1 cellular context compared by ENCODE assay signal in the genomic region with DNA sequence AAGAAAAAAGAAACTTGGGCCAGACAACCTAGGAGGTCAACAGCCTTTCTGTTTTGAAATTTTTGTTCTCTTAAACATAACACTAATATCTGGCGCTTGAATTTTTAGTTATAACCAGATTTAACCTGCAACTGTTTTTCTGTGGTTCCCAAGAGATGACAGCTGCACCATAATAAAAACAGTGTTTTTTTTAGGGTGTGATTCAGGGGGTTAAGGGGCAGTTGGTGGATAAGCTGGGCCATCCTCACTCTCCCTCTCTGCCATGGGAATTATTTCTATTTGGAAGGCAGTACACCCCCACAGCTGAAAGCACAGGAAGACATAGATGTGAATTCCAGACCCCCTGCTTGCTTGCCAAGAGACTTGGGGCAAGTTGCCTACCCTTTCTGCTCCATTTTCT.
TF ChIP-seq lines count a peak whose summit lies in the region.

No MANE protein-coding gene starts in this region.

TF ChIP-seq in HCT116, 20 proteins besides CTCF, POLR2A, EP300 and RAD21 (continued from another document):
- TF ChIP-seq, protein P1, sequence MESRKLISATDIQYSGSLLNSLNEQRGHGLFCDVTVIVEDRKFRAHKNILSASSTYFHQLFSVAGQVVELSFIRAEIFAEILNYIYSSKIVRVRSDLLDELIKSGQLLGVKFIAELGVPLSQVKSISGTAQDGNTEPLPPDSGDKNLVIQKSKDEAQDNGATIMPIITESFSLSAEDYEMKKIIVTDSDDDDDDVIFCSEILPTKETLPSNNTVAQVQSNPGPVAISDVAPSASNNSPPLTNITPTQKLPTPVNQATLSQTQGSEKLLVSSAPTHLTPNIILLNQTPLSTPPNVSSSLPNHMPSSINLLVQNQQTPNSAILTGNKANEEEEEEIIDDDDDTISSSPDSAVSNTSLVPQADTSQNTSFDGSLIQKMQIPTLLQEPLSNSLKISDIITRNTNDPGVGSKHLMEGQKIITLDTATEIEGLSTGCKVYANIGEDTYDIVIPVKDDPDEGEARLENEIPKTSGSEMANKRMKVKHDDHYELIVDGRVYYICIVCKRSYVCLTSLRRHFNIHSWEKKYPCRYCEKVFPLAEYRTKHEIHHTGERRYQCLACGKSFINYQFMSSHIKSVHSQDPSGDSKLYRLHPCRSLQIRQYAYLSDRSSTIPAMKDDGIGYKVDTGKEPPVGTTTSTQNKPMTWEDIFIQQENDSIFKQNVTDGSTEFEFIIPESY (IDR thresholded peaks at IDR 0.05; ENCODE audit: extremely low read depth, insufficient replicate concordance, low read length): no peak
- TF ChIP-seq FOSL1 (IDR thresholded peaks at IDR 0.05; ENCODE audit: low read depth) (no peak), EZH2 (IDR thresholded peaks at IDR 0.05) (no peak), JUND (IDR thresholded peaks at IDR 0.05) (no peak), ATF3 (IDR thresholded peaks at IDR 0.05) (no peak), EGR1 (IDR thresholded peaks at IDR 0.05; ENCODE audit: low read depth) (no peak)
